Comparison of ENCODE assay signal across 1 cellular context in genomic region chr7:28190077-28190476, GRCh38.
TF ChIP-seq lines count a peak whose summit lies in the region.

No MANE protein-coding gene starts in this region.

TF ChIP-seq in IMR-90, 13 proteins besides CTCF, POLR2A, EP300 and RAD21:
- TF ChIP-seq ELK1 (IDR thresholded peaks at IDR 0.05; ENCODE audit: borderline replicate concordance, low read depth, low read length) (no peak), SMC3 (IDR thresholded peaks at IDR 0.05; ENCODE audit: low read depth, low read length) (no peak), MAFK (IDR thresholded peaks at IDR 0.05; ENCODE audit: low read depth, low read length) (no peak), USF2 (IDR thresholded peaks at IDR 0.05; ENCODE audit: low read depth, low read length) (no peak), FOS (IDR thresholded peaks at IDR 0.05; ENCODE audit: low read depth, low read length) (no peak), MXI1 (IDR thresholded peaks at IDR 0.05; ENCODE audit: borderline replicate concordance, low read depth, low read length) (no peak)
